2 cellular contexts compared by ENCODE assay signal in the genomic region with DNA sequence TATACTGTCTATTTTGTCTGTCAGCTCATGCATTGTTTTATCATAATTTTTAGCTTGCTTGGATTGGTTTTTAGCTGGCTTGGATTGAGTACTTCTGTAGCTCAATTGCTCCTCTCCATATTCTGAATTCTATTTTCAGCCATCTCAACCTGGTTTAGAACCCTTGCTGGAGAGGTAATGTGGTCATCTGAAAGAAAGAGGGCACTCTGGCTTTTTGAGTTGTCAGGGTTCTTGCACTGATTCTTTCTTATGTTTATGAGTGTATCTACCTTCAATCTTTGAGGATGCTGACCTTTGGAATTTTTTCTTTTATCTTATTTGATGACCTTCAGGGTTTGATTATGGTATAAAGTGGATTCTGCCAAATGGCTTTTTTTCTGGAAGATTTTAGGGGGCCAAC.
TF ChIP-seq lines count a peak whose summit lies in the region.

No MANE protein-coding gene starts in this region.

TF ChIP-seq in A549, 52 proteins besides CTCF, POLR2A, EP300 and RAD21 (continued from another document):
- TF ChIP-seq KDM5A (IDR thresholded peaks at IDR 0.05) (no peak), RNF2 (IDR thresholded peaks at IDR 0.05; ENCODE audit: borderline replicate concordance, low read depth) (no peak), NR3C1 (IDR thresholded peaks at IDR 0.05) (no peak)
- TF ChIP-seq, protein P1, sequence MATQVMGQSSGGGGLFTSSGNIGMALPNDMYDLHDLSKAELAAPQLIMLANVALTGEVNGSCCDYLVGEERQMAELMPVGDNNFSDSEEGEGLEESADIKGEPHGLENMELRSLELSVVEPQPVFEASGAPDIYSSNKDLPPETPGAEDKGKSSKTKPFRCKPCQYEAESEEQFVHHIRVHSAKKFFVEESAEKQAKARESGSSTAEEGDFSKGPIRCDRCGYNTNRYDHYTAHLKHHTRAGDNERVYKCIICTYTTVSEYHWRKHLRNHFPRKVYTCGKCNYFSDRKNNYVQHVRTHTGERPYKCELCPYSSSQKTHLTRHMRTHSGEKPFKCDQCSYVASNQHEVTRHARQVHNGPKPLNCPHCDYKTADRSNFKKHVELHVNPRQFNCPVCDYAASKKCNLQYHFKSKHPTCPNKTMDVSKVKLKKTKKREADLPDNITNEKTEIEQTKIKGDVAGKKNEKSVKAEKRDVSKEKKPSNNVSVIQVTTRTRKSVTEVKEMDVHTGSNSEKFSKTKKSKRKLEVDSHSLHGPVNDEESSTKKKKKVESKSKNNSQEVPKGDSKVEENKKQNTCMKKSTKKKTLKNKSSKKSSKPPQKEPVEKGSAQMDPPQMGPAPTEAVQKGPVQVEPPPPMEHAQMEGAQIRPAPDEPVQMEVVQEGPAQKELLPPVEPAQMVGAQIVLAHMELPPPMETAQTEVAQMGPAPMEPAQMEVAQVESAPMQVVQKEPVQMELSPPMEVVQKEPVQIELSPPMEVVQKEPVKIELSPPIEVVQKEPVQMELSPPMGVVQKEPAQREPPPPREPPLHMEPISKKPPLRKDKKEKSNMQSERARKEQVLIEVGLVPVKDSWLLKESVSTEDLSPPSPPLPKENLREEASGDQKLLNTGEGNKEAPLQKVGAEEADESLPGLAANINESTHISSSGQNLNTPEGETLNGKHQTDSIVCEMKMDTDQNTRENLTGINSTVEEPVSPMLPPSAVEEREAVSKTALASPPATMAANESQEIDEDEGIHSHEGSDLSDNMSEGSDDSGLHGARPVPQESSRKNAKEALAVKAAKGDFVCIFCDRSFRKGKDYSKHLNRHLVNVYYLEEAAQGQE (IDR thresholded peaks at IDR 0.05): no peak
TF ChIP-seq in A549: peak in this region for 0.

TF ChIP-seq in HCT116, 20 proteins besides CTCF, POLR2A, EP300 and RAD21 (continued from another document):
- TF ChIP-seq, protein P2, sequence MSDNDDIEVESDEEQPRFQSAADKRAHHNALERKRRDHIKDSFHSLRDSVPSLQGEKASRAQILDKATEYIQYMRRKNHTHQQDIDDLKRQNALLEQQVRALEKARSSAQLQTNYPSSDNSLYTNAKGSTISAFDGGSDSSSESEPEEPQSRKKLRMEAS (IDR thresholded peaks at IDR 0.05): no peak
- TF ChIP-seq JUND (IDR thresholded peaks at IDR 0.05) (no peak), SP1 (IDR thresholded peaks at IDR 0.05; ENCODE audit: low read depth) (no peak), FOSL1 (IDR thresholded peaks at IDR 0.05; ENCODE audit: low read depth) (no peak), EZH2 (IDR thresholded peaks at IDR 0.05) (no peak), ZFX (IDR thresholded peaks at IDR 0.05) (no peak), POLR2AphosphoS5 (IDR thresholded peaks at IDR 0.05; ENCODE audit: low read depth, low read length) (no peak)
- TF ChIP-seq, protein P3, sequence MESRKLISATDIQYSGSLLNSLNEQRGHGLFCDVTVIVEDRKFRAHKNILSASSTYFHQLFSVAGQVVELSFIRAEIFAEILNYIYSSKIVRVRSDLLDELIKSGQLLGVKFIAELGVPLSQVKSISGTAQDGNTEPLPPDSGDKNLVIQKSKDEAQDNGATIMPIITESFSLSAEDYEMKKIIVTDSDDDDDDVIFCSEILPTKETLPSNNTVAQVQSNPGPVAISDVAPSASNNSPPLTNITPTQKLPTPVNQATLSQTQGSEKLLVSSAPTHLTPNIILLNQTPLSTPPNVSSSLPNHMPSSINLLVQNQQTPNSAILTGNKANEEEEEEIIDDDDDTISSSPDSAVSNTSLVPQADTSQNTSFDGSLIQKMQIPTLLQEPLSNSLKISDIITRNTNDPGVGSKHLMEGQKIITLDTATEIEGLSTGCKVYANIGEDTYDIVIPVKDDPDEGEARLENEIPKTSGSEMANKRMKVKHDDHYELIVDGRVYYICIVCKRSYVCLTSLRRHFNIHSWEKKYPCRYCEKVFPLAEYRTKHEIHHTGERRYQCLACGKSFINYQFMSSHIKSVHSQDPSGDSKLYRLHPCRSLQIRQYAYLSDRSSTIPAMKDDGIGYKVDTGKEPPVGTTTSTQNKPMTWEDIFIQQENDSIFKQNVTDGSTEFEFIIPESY (IDR thresholded peaks at IDR 0.05; ENCODE audit: extremely low read depth, insufficient replicate concordance, low read length): no peak
